12 cellular contexts compared by ENCODE assay signal in genomic region chr1:26758358-26758757, GRCh38.
"Had no signal": no experiment of that assay in that cellular context is flagged by ENCODE, and none has a peak within 500 bp of the region (broad histone marks: within the 10 kb centered on the region; RNA-seq: fewer than 3 reads in every experiment).

No MANE protein-coding gene starts in this region.

- FAIRE-seq: colon had no signal

- DNase-seq: activated CD8-positive, alpha-beta memory T cell treated with anti-CD3 and anti-CD28 coated beads for 24 hours; activated effector memory CD4-positive, alpha-beta T cell treated with Interleukin-2 at 50 U/mL for 16 hours; foreskin keratinocyte; islet precursor cell; mammary epithelial cell; ovary; stimulated activated CD4-positive, alpha-beta T cell treated with anti-CD3 and anti-CD28 coated beads, Interleukin-4, amount 100 ng/mL, for 1 hour; stomach had no signal

- H3K27ac ChIP-seq: foreskin keratinocyte, ovary, stomach, thoracic aorta had no signal

- H3K36me3 ChIP-seq: ovary had no signal

- ATAC-seq: foreskin keratinocyte had no signal

- H3K4me3 Mint-ChIP-seq: neural crest cell; T-helper 2 cell treated with Interferon-gamma antibody and Interleukin-4, amounts not matched to agents 5 μg/mL and 100 μg/mL, for 36 hours had no signal

- H3K4me1 Mint-ChIP-seq: neural crest cell had no signal

- H3K9me3 Mint-ChIP-seq: neural crest cell; T-helper 2 cell treated with Interferon-gamma antibody and Interleukin-4, amounts not matched to agents 5 μg/mL and 100 μg/mL, for 36 hours had no signal

- H3K9me3 ChIP-seq: ovary, stomach, thoracic aorta had no signal

- H3K4me3 ChIP-seq: ovary, stomach, thoracic aorta had no signal

- H3K27me3 ChIP-seq: foreskin keratinocyte, ovary, stomach had no signal
